1 cellular context compared by ENCODE assay signal in genomic region chr15:70067011-70067410, GRCh38.
TF ChIP-seq lines count a peak whose summit lies in the region.

No MANE protein-coding gene starts in this region.

TF ChIP-seq in WTC11, 78 proteins besides CTCF, POLR2A, EP300 and RAD21 (continued from another document):
- TF ChIP-seq MAX (CRISPR knock-in tag; IDR thresholded peaks at IDR 0.05) (no peak), NFATC4 (CRISPR knock-in tag; IDR thresholded peaks at IDR 0.05) (no peak), ZBTB21 (CRISPR knock-in tag; IDR thresholded peaks at IDR 0.05; ENCODE audit: borderline replicate concordance) (no peak), NR1H2 (CRISPR knock-in tag; IDR thresholded peaks at IDR 0.05) (no peak)
- TF ChIP-seq, protein P1, sequence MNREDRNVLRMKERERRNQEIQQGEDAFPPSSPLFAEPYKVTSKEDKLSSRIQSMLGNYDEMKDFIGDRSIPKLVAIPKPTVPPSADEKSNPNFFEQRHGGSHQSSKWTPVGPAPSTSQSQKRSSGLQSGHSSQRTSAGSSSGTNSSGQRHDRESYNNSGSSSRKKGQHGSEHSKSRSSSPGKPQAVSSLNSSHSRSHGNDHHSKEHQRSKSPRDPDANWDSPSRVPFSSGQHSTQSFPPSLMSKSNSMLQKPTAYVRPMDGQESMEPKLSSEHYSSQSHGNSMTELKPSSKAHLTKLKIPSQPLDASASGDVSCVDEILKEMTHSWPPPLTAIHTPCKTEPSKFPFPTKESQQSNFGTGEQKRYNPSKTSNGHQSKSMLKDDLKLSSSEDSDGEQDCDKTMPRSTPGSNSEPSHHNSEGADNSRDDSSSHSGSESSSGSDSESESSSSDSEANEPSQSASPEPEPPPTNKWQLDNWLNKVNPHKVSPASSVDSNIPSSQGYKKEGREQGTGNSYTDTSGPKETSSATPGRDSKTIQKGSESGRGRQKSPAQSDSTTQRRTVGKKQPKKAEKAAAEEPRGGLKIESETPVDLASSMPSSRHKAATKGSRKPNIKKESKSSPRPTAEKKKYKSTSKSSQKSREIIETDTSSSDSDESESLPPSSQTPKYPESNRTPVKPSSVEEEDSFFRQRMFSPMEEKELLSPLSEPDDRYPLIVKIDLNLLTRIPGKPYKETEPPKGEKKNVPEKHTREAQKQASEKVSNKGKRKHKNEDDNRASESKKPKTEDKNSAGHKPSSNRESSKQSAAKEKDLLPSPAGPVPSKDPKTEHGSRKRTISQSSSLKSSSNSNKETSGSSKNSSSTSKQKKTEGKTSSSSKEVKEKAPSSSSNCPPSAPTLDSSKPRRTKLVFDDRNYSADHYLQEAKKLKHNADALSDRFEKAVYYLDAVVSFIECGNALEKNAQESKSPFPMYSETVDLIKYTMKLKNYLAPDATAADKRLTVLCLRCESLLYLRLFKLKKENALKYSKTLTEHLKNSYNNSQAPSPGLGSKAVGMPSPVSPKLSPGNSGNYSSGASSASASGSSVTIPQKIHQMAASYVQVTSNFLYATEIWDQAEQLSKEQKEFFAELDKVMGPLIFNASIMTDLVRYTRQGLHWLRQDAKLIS (CRISPR knock-in tag; IDR thresholded peaks at IDR 0.05; ENCODE audit: borderline replicate concordance) = no peak
